In genomic region chr5:161278739-161279660, GRCh38 we compare ENCODE assay signal across 20 cellular contexts.
DNase-seq lines count a peak whose midpoint lies in the region; ATAC-seq and TF ChIP-seq lines count a peak whose summit lies in the region.
"Had no signal": no experiment of that assay in that cellular context is flagged by ENCODE, and none has a peak within 500 bp of the region (broad histone marks: within the 10 kb centered on the region; RNA-seq: fewer than 3 reads in every experiment).

No MANE protein-coding gene starts in this region.

- no peak for TF ChIP-seq CTCF in activated CD8-positive, alpha-beta T cell treated with anti-CD3 and anti-CD28 coated beads for 36 hours (IDR thresholded peaks at IDR 0.05)
- no peak for TF ChIP-seq CTCF in hepatocyte (IDR thresholded peaks at IDR 0.05; ENCODE audit: poor library complexity)

- no peaks in the 10 kb centered on the region for H3K36me3 ChIP-seq in hepatocyte (replicated peaks; ENCODE audit: insufficient read depth, low read depth)
- H3K36me3 ChIP-seq: SJCRH30, upper lobe of right lung had no signal

- no peak overlapping the region for H3K4me3 Mint-ChIP-seq in activated CD8-positive, alpha-beta T cell treated with anti-CD3 and anti-CD28 coated beads for 36 hours
- H3K4me3 Mint-ChIP-seq in activated CD8-positive, alpha-beta T cell treated with anti-CD3 and anti-CD28 coated beads, Interleukin-2, amount 10 ng/mL, durations not matched to agents 7 days and 5 days, result no peak overlapping the region
- H3K4me3 Mint-ChIP-seq in stimulated activated naive B cell treated with anti-CD40 and anti-IgM and Interleukin-4, amounts not matched to agents 10 μg/mL and 1 μg/mL and 100 μg/mL, for 72 hours, result no peak overlapping the region
- H3K4me3 Mint-ChIP-seq: stimulated activated naive CD8-positive, alpha-beta T cell treated with anti-CD3 and anti-CD28 coated beads, Interleukin-15, Interleukin-2, amounts not matched to agents 100 ng/mL and 50 ng/mL, for 24 hours had no signal

- peaks cover 2% of the 10 kb centered on the region for H3K9me3 Mint-ChIP-seq in activated CD8-positive, alpha-beta T cell treated with anti-CD3 and anti-CD28 coated beads for 36 hours
- no peaks in the 10 kb centered on the region for H3K9me3 Mint-ChIP-seq in activated CD8-positive, alpha-beta T cell treated with anti-CD3 and anti-CD28 coated beads, Interleukin-2, amount 10 ng/mL, durations not matched to agents 7 days and 5 days (ENCODE audit: insufficient read depth)
- H3K9me3 Mint-ChIP-seq in stimulated activated naive B cell treated with anti-CD40 and anti-IgM and Interleukin-4, amounts not matched to agents 10 μg/mL and 1 μg/mL and 100 μg/mL, for 72 hours, result peaks cover 0 to 5% of the 10 kb centered on the region in 2 donors
- H3K9me3 Mint-ChIP-seq: activated T-helper 2 cell treated with anti-CD3 and anti-CD28 coated beads, Interferon-gamma antibody, Interleukin-2, Interleukin-4, amounts not matched to agents 10 μg/mL and 5 μg/mL and 100 μg/mL, durations not matched to agents 14 hours and 24 hours and 36 hours had no signal

- CTCF ChIA-PET in activated CD8-positive, alpha-beta T cell treated with anti-CD3 and anti-CD28 coated beads for 36 hours (lab: Charles Lee), result no interaction called here
- CTCF ChIA-PET in activated CD8-positive, alpha-beta T cell treated with anti-CD3 and anti-CD28 coated beads, Interleukin-2, amount 10 ng/mL, durations not matched to agents 7 days and 5 days (lab: Charles Lee), result no interaction called here

- no peaks in the 10 kb centered on the region for H3K9me2 ChIP-seq in hepatocyte (replicated peaks; ENCODE audit: insufficient read depth)

- no peak overlapping the region for H3K27ac ChIP-seq in hepatocyte
- H3K27ac ChIP-seq: A549, SJCRH30, upper lobe of right lung had no signal

- 94% methylated on average over 4 of the region's 4 CpGs for WGBS in hepatocyte (ENCODE audit: low lambda C conversion rate, missing lambda C conversion rate)

- no peak overlapping the region for H3K4me3 ChIP-seq in hepatocyte
- H3K4me3 ChIP-seq: A549, SJCRH30, upper lobe of right lung had no signal

- no peaks in the 10 kb centered on the region for H3K9me3 ChIP-seq in hepatocyte (ENCODE audit: low read depth)
- H3K9me3 ChIP-seq: A549, SJCRH30, upper lobe of right lung had no signal

- no peak overlapping the region for H2AFZ ChIP-seq in hepatocyte

- intact Hi-C loops in activated CD8-positive, alpha-beta T cell treated with anti-CD3 and anti-CD28 coated beads for 36 hours (cut with micrococcal nuclease), result no loop called here

- H3K27me3 Mint-ChIP-seq in activated CD8-positive, alpha-beta T cell treated with anti-CD3 and anti-CD28 coated beads for 36 hours, result no peaks in the 10 kb centered on the region
- H3K27me3 Mint-ChIP-seq in activated CD8-positive, alpha-beta T cell treated with anti-CD3 and anti-CD28 coated beads, Interleukin-2, amount 10 ng/mL, durations not matched to agents 7 days and 5 days (ENCODE audit: low read depth), result no peaks in the 10 kb centered on the region
- no peaks in the 10 kb centered on the region for H3K27me3 Mint-ChIP-seq in stimulated activated naive B cell treated with anti-CD40 and anti-IgM and Interleukin-4, amounts not matched to agents 10 μg/mL and 1 μg/mL and 100 μg/mL, for 72 hours
- H3K27me3 Mint-ChIP-seq: stimulated activated naive CD8-positive, alpha-beta T cell treated with anti-CD3 and anti-CD28 coated beads, Interleukin-15, Interleukin-2, amounts not matched to agents 100 ng/mL and 50 ng/mL, for 24 hours had no signal

- no peaks in the 10 kb centered on the region for H3K4me1 ChIP-seq in hepatocyte (ENCODE audit: insufficient read depth)
- H3K4me1 ChIP-seq: A549, SJCRH30, upper lobe of right lung had no signal

- no peak overlapping the region for H3K27ac Mint-ChIP-seq in activated CD8-positive, alpha-beta T cell treated with anti-CD3 and anti-CD28 coated beads for 36 hours
- H3K27ac Mint-ChIP-seq in activated CD8-positive, alpha-beta T cell treated with anti-CD3 and anti-CD28 coated beads, Interleukin-2, amount 10 ng/mL, durations not matched to agents 7 days and 5 days, result no peak overlapping the region
- H3K27ac Mint-ChIP-seq in stimulated activated naive B cell treated with anti-CD40 and anti-IgM and Interleukin-4, amounts not matched to agents 10 μg/mL and 1 μg/mL and 100 μg/mL, for 72 hours, result no peak overlapping the region
- H3K27ac Mint-ChIP-seq: activated T-helper 2 cell treated with anti-CD3 and anti-CD28 coated beads, Interferon-gamma antibody, Interleukin-2, Interleukin-4, amounts not matched to agents 10 μg/mL and 5 μg/mL and 100 μg/mL, durations not matched to agents 14 hours and 24 hours and 36 hours; stimulated activated naive CD8-positive, alpha-beta T cell treated with anti-CD3 and anti-CD28 coated beads, Interleukin-15, Interleukin-2, amounts not matched to agents 100 ng/mL and 50 ng/mL, for 24 hours had no signal

- H3K4me1 Mint-ChIP-seq in activated CD8-positive, alpha-beta T cell treated with anti-CD3 and anti-CD28 coated beads for 36 hours (ENCODE audit: low read depth), result no peaks in the 10 kb centered on the region
- no peaks in the 10 kb centered on the region for H3K4me1 Mint-ChIP-seq in activated CD8-positive, alpha-beta T cell treated with anti-CD3 and anti-CD28 coated beads, Interleukin-2, amount 10 ng/mL, durations not matched to agents 7 days and 5 days (ENCODE audit: low read depth)
- H3K4me1 Mint-ChIP-seq in stimulated activated naive B cell treated with anti-CD40 and anti-IgM and Interleukin-4, amounts not matched to agents 10 μg/mL and 1 μg/mL and 100 μg/mL, for 72 hours, result no peaks in the 10 kb centered on the region

- no peak for DNase-seq in activated CD8-positive, alpha-beta T cell treated with anti-CD3 and anti-CD28 coated beads for 36 hours
- DNase-seq in activated CD8-positive, alpha-beta T cell treated with anti-CD3 and anti-CD28 coated beads, Interleukin-2, amount 10 ng/mL, durations not matched to agents 7 days and 5 days, result no peak
- DNase-seq in stimulated activated naive B cell treated with anti-CD40 and anti-IgM and Interleukin-4, amounts not matched to agents 10 μg/mL and 1 μg/mL and 100 μg/mL, for 72 hours, result no peak
- DNase-seq in activated CD4-positive, alpha-beta T cell treated with anti-CD3 and anti-CD28 coated beads, Interleukin-2, amount 50 U/mL, for 1 hour, result no peak
- no peak for DNase-seq in hepatocyte (ENCODE audit: low spot score)
- DNase-seq: C1 segment of cervical spinal cord, DMS53, HCEC 1CT, left colon, NCI-H2081, NCI-H524, retina, SJCRH30, upper lobe of right lung had no signal

- no peaks in the 10 kb centered on the region for H3K79me2 ChIP-seq in hepatocyte

- no peaks in the 10 kb centered on the region for H3K27me3 ChIP-seq in hepatocyte
- H3K27me3 ChIP-seq: SJCRH30, upper lobe of right lung had no signal

- H3K4me2 ChIP-seq in hepatocyte, result no peak overlapping the region
- H3K4me2 ChIP-seq: A549 had no signal

- no peaks in the 10 kb centered on the region for H3K36me3 Mint-ChIP-seq in activated CD8-positive, alpha-beta T cell treated with anti-CD3 and anti-CD28 coated beads for 36 hours (ENCODE audit: low read depth)
- H3K36me3 Mint-ChIP-seq in activated CD8-positive, alpha-beta T cell treated with anti-CD3 and anti-CD28 coated beads, Interleukin-2, amount 10 ng/mL, durations not matched to agents 7 days and 5 days (ENCODE audit: low read depth), result no peaks in the 10 kb centered on the region
- H3K36me3 Mint-ChIP-seq in stimulated activated naive B cell treated with anti-CD40 and anti-IgM and Interleukin-4, amounts not matched to agents 10 μg/mL and 1 μg/mL and 100 μg/mL, for 72 hours, result no peaks in the 10 kb centered on the region

- POLR2A ChIA-PET in activated CD8-positive, alpha-beta T cell treated with anti-CD3 and anti-CD28 coated beads for 36 hours (lab: Charles Lee), result no interaction called here
- POLR2A ChIA-PET in activated CD8-positive, alpha-beta T cell treated with anti-CD3 and anti-CD28 coated beads, Interleukin-2, amount 10 ng/mL, durations not matched to agents 7 days and 5 days (lab: Charles Lee), result no interaction called here

- no peaks in the 10 kb centered on the region for H4K20me1 ChIP-seq in hepatocyte (ENCODE audit: insufficient read depth, poor library complexity, severe bottlenecking)

- ATAC-seq in activated CD8-positive, alpha-beta T cell treated with anti-CD3 and anti-CD28 coated beads for 36 hours, result peak; percentile 39
- no peak for ATAC-seq in activated CD8-positive, alpha-beta T cell treated with anti-CD3 and anti-CD28 coated beads, Interleukin-2, amount 10 ng/mL, durations not matched to agents 7 days and 5 days
- ATAC-seq in HG02571 (IDR thresholded peaks at IDR 0.05; ENCODE audit: unreplicated experiment), result peak; percentile 55
- ATAC-seq in HG03060 (IDR thresholded peaks at IDR 0.05; ENCODE audit: low read depth, unreplicated experiment), result peak; percentile 53
- ATAC-seq in stimulated activated naive B cell treated with anti-CD40 and anti-IgM and Interleukin-4, amounts not matched to agents 10 μg/mL and 1 μg/mL and 100 μg/mL, for 72 hours (replicated peaks), result peak; percentile 48 to 60
- ATAC-seq in GM21447 (IDR thresholded peaks at IDR 0.05; ENCODE audit: unreplicated experiment), result no peak
- ATAC-seq: A549, left colon, upper lobe of right lung had no signal

Comparison
In these comparisons a context has a peak if more than half of its experiments do, and no peak if none do; other contexts are left out.
1. ATAC-seq: peak in activated CD8-positive, alpha-beta T cell treated with anti-CD3 and anti-CD28 coated beads for 36 hours (single experiment), HG02571 (single experiment), HG03060 (single experiment) and stimulated activated naive B cell treated with anti-CD40 and anti-IgM and Interleukin-4, amounts not matched to agents 10 μg/mL and 1 μg/mL and 100 μg/mL, for 72 hours (2 of 2); none in activated CD8-positive, alpha-beta T cell treated with anti-CD3 and anti-CD28 coated beads, Interleukin-2, amount 10 ng/mL, durations not matched to agents 7 days and 5 days (single experiment) and GM21447 (single experiment).